Comparison of ENCODE assay signal across 24 cellular contexts in the genomic region with DNA sequence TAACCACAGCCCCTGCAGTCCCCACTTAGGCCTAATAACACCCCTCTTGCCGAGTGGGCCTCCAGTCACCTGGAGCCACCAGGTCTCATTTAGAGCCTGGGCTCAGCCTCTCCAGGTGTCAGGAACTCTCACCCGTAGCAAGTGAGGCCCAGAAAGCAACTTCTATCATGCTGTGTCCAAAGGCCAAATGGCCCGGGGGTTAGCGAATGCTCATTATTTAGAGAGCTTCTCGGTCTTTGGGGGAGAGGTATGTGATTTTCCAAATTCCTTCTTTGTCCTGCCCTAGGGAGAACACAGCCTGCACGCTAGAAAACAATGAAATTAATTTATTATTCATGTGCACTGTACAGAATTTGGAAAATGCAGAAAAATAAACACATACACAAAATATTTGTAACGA.
"Had no signal": no experiment of that assay in that cellular context is flagged by ENCODE, and none has a peak within 500 bp of the region (broad histone marks: within the 10 kb centered on the region; RNA-seq: fewer than 3 reads in every experiment).

No MANE protein-coding gene starts in this region.

- H3K79me2 ChIP-seq: parathyroid adenoma had no signal

- H3K9me3 Mint-ChIP-seq: natural killer cell treated with Interleukin-12 subunit alpha and Interleukin-12 subunit beta and Interleukin-15 and Interleukin-18, amount 100 ng/mL, for 72 hours had no signal

- H3K9ac ChIP-seq: parathyroid adenoma had no signal

- H3K27me3 ChIP-seq: colonic mucosa, esophagus squamous epithelium, spleen, stomach, transverse colon had no signal

- H3K4me1 Mint-ChIP-seq: stimulated activated naive B cell treated with anti-CD40 and anti-IgM and Interleukin-4, amounts not matched to agents 10 μg/mL and 1 μg/mL and 100 μg/mL, for 72 hours had no signal

- DNase-seq: cerebellar nuclear complex; colonic mucosa; dermis blood vessel endothelial cell; esophagus squamous epithelium; foreskin fibroblast; head of caudate nucleus; hippocampal formation; kidney glomerular epithelial cell; midbrain; occipital lobe; spleen; stimulated activated CD4-positive, alpha-beta T cell treated with anti-CD3 and anti-CD28 coated beads, Interleukin-15, amount 100 ng/mL, for 24 hours; stimulated activated CD4-positive, alpha-beta T cell treated with anti-CD3 and anti-CD28 coated beads, Interleukin-1b, Interleukin-23, amount 100 ng/mL, for 48 hours; stimulated activated CD4-positive, alpha-beta T cell treated with anti-CD3 and anti-CD28 coated beads, Interleukin-4, amount 100 ng/mL, for 4 hours; stimulated activated naive B cell treated with anti-CD40 and anti-IgM and Interleukin-4, amounts not matched to agents 10 μg/mL and 1 μg/mL and 100 μg/mL, for 72 hours; stomach; substantia nigra; transverse colon had no signal

- H3K27me3 Mint-ChIP-seq: natural killer cell treated with Interleukin-12 subunit alpha and Interleukin-12 subunit beta and Interleukin-15 and Interleukin-18, amount 100 ng/mL, for 72 hours; stimulated activated naive B cell treated with anti-CD40 and anti-IgM and Interleukin-4, amounts not matched to agents 10 μg/mL and 1 μg/mL and 100 μg/mL, for 72 hours had no signal

- H3K36me3 Mint-ChIP-seq: natural killer cell treated with Interleukin-12 subunit alpha and Interleukin-12 subunit beta and Interleukin-15 and Interleukin-18, amount 100 ng/mL, for 72 hours; stimulated activated naive B cell treated with anti-CD40 and anti-IgM and Interleukin-4, amounts not matched to agents 10 μg/mL and 1 μg/mL and 100 μg/mL, for 72 hours had no signal

- H3K4me3 Mint-ChIP-seq: natural killer cell treated with Interleukin-12 subunit alpha and Interleukin-12 subunit beta and Interleukin-15 and Interleukin-18, amount 100 ng/mL, for 72 hours; stimulated activated naive B cell treated with anti-CD40 and anti-IgM and Interleukin-4, amounts not matched to agents 10 μg/mL and 1 μg/mL and 100 μg/mL, for 72 hours had no signal

- H3K36me3 ChIP-seq: colonic mucosa, esophagus squamous epithelium, prostate gland, spleen, stomach, thoracic aorta, transverse colon had no signal

- H3K27ac Mint-ChIP-seq: natural killer cell treated with Interleukin-12 subunit alpha and Interleukin-12 subunit beta and Interleukin-15 and Interleukin-18, amount 100 ng/mL, for 72 hours; stimulated activated naive B cell treated with anti-CD40 and anti-IgM and Interleukin-4, amounts not matched to agents 10 μg/mL and 1 μg/mL and 100 μg/mL, for 72 hours had no signal

- ATAC-seq: left lobe of liver; natural killer cell treated with Interleukin-12 subunit alpha and Interleukin-12 subunit beta and Interleukin-15 and Interleukin-18, amount 100 ng/mL, for 72 hours; sciatic nerve; stimulated activated naive B cell treated with anti-CD40 and anti-IgM and Interleukin-4, amounts not matched to agents 10 μg/mL and 1 μg/mL and 100 μg/mL, for 72 hours had no signal

- H3K27ac ChIP-seq: colonic mucosa, esophagus squamous epithelium, parathyroid adenoma, prostate gland, spleen, stomach, thoracic aorta, transverse colon had no signal

- H3K4me3 ChIP-seq: colonic mucosa, esophagus squamous epithelium, prostate gland, spleen, stomach, thoracic aorta, transverse colon had no signal

- H3K4me1 ChIP-seq: colonic mucosa, parathyroid adenoma, prostate gland, spleen had no signal
